1 cellular context compared by ENCODE assay signal in genomic region chr19:44810555-44811447, GRCh38.
TF ChIP-seq lines count a peak whose summit lies in the region.

No MANE protein-coding gene starts in this region.

TF ChIP-seq in A549, 52 proteins besides CTCF, POLR2A, EP300 and RAD21:
- TF ChIP-seq SMC3 (IDR thresholded peaks at IDR 0.05), result no peak
- no peak for TF ChIP-seq NR3C1 (IDR thresholded peaks at IDR 0.05)
- TF ChIP-seq HOXA7 (CRISPR knock-in tag; IDR thresholded peaks at IDR 0.05), result no peak
TF ChIP-seq in A549: peak in this region for 0.
